10 cellular contexts compared by ENCODE assay signal in genomic region chr9:72586388-72587160, GRCh38.
DNase-seq lines count a peak whose midpoint lies in the region; ATAC-seq, FAIRE-seq and TF ChIP-seq lines count a peak whose summit lies in the region.
"Had no signal": no experiment of that assay in that cellular context is flagged by ENCODE, and none has a peak within 500 bp of the region (broad histone marks: within the 10 kb centered on the region; RNA-seq: fewer than 3 reads in every experiment).

No MANE protein-coding gene starts in this region.

- no peak overlapping the region for H2AFZ ChIP-seq in osteoblast (ENCODE audit: low read length)

- peak; percentile 52 for ATAC-seq in HG02642 (IDR thresholded peaks at IDR 0.05; ENCODE audit: poor library complexity, unreplicated experiment)

- peak; percentile 90 for DNase-seq in EL
- peak; percentile 34 to 84 for DNase-seq in SW 1271 (lab: John Stamatoyannopoulos, UW)
- peak; percentile 2 to 24 (median 10) for DNase-seq in effector memory CD4-positive, alpha-beta T cell
- peak; percentile 73 for DNase-seq in osteoblast (ENCODE audit: insufficient read length, low spot score, missing footprints)
- DNase-seq in GM19239 (ENCODE audit: insufficient read length, low spot score) = no peak
- no peak for DNase-seq in HK-2 (ENCODE audit: unreplicated experiment)
- DNase-seq in NCI-H82 (lab: John Stamatoyannopoulos, UW) = no peak

- H3K27me3 ChIP-seq in effector memory CD4-positive, alpha-beta T cell (replicated peaks; ENCODE audit: control insufficient read depth, insufficient read depth, low read length, poor library complexity, severe bottlenecking) = no peaks in the 10 kb centered on the region
- no peaks in the 10 kb centered on the region for H3K27me3 ChIP-seq in osteoblast (ENCODE audit: insufficient read depth, low read length)

- H3K9me3 ChIP-seq in effector memory CD4-positive, alpha-beta T cell (ENCODE audit: control insufficient read depth, low read length) = no peaks in the 10 kb centered on the region
- no peaks in the 10 kb centered on the region for H3K9me3 ChIP-seq in osteoblast (ENCODE audit: low read depth, low read length)

- peak overlapping the region; percentile 32 for H3K27ac ChIP-seq in effector memory CD4-positive, alpha-beta T cell (ENCODE audit: insufficient read depth, low read length, poor library complexity, severe bottlenecking)
- no peak overlapping the region for H3K27ac ChIP-seq in osteoblast (ENCODE audit: low read depth, low read length)
- H3K27ac ChIP-seq: KMS-11 had no signal

- H4K20me1 ChIP-seq in osteoblast (ENCODE audit: insufficient read depth, low read length) = no peaks in the 10 kb centered on the region

- no peak overlapping the region for H3K4me2 ChIP-seq in osteoblast (ENCODE audit: insufficient read depth, low read length)
- H3K4me2 ChIP-seq: KMS-11 had no signal

- no peaks in the 10 kb centered on the region for H3K79me2 ChIP-seq in osteoblast (ENCODE audit: insufficient read depth, low read length)

- H3K4me3 ChIP-seq in effector memory CD4-positive, alpha-beta T cell (ENCODE audit: insufficient read depth, low read depth, low read length, poor library complexity, severe bottlenecking) = no peak overlapping the region
- H3K4me3 ChIP-seq in osteoblast (ENCODE audit: insufficient read depth, low read length) = no peak overlapping the region

- H3K4me1 ChIP-seq in effector memory CD4-positive, alpha-beta T cell (ENCODE audit: control insufficient read depth, insufficient read depth, low read length, poor library complexity, severe bottlenecking) = peaks cover 6% of the 10 kb centered on the region
- H3K4me1 ChIP-seq in osteoblast (ENCODE audit: insufficient read depth, low read length) = peaks cover 18% of the 10 kb centered on the region

- no peaks in the 10 kb centered on the region for H3K36me3 ChIP-seq in effector memory CD4-positive, alpha-beta T cell (ENCODE audit: control insufficient read depth, insufficient read depth, low read length)
- no peaks in the 10 kb centered on the region for H3K36me3 ChIP-seq in osteoblast (ENCODE audit: insufficient read depth, low read length)

- peak; percentile 53 for TF ChIP-seq CTCF in osteoblast (IDR thresholded peaks at IDR 0.05; ENCODE audit: extremely low read depth, low read depth, low read length)

- no peak for FAIRE-seq in GM19239 (lab: Jason Lieb, UNC)
- FAIRE-seq: islet of Langerhans had no signal

Comparison
In these comparisons a context has a peak if more than half of its experiments do, and no peak if none do; other contexts are left out.
1. DNase-seq: peak in EL (single experiment), SW 1271 (2 of 2), effector memory CD4-positive, alpha-beta T cell (3 of 3) and osteoblast (single experiment); none in GM19239 (single experiment), HK-2 (single experiment) and NCI-H82 (single experiment).